8 cellular contexts compared by ENCODE assay signal in the genomic region with DNA sequence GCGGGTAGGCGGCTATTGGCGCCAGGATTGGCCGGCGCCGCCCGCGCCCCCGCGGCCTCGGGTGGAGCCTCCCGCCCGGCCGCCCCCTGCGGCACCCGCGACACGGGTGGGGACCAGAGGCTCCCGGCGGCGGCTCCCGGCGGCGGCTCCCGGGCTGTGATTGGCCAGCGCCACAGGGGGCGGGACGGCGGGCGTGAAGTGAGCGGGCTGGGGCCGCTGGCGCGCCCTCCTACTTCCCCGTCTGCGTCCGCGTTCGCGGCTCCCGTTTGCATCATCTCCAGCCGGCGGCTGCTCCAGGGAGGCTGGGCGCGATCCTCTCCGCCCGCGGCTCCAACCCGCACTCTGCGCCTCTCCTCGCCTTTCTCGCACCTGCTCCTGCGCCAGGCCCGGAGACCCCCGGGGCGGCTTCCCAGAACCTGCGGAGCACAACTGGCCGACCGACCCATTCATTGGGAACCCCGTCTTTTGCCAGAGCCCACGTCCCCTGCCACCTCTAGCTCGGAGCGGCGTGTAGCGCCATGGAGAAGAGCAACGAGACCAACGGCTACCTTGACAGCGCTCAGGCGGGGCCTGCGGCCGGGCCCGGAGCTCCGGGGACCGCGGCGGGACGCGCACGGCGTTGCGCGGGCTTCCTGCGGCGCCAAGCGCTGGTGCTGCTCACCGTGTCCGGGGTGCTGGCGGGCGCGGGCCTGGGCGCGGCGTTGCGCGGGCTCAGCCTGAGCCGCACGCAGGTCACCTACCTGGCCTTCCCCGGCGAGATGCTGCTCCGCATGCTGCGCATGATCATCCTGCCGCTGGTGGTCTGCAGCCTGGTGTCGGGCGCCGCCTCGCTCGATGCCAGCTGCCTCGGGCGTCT.
DNase-seq lines count a peak whose midpoint lies in the region; ATAC-seq and TF ChIP-seq lines count a peak whose summit lies in the region.

A gene (plus strand): TSS at position 274 of the 856 bp plus-strand sequence. CDS start 245 bp downstream, at position 519.

- no peak for TF ChIP-seq CTCF in AG09319 (IDR thresholded peaks at IDR 0.05; ENCODE audit: low read depth, low read length)

- peak; percentile 73 for TF ChIP-seq POLR2A in GM19099 (IDR thresholded peaks at IDR 0.05; ENCODE audit: extremely low read depth, insufficient read length, low read depth)

- peak; percentile 63 for ATAC-seq in HG03354 (IDR thresholded peaks at IDR 0.05; ENCODE audit: poor library complexity, severe bottlenecking, unreplicated experiment)

- peak within 1 kb of the TSS; percentile 91 for H3K27ac ChIP-seq in cingulate gyrus (ENCODE audit: low read depth, low read length)

- DNase-seq in AG09319 (ENCODE audit: extremely low read depth, low read depth) (peak; percentile 78), NCI-H446 treated with DMSO at 0.1 percent for 48 hours (lab: John Stamatoyannopoulos, UW) (peak; percentile 59), left kidney (ENCODE audit: low read depth, low spot score) (peak; percentile 95)
- peak; percentile 84 for DNase-seq in activated CD4-positive, alpha-beta T cell treated with anti-CD3 and anti-CD28 coated beads for 4 hours
- peak; percentile 88 to 89 for DNase-seq in stimulated activated CD4-positive, alpha-beta T cell treated with anti-CD3 and anti-CD28 coated beads, Interleukin-2, amount 100 ng/mL, for 24 hours

Comparison
In these comparisons a context has a peak if more than half of its experiments do, and no peak if none do; other contexts are left out.
1. Peak in every context shown above with its lines: DNase-seq, ATAC-seq and H3K27ac ChIP-seq.